Comparison of ENCODE assay signal across 1 cellular context in the genomic region with DNA sequence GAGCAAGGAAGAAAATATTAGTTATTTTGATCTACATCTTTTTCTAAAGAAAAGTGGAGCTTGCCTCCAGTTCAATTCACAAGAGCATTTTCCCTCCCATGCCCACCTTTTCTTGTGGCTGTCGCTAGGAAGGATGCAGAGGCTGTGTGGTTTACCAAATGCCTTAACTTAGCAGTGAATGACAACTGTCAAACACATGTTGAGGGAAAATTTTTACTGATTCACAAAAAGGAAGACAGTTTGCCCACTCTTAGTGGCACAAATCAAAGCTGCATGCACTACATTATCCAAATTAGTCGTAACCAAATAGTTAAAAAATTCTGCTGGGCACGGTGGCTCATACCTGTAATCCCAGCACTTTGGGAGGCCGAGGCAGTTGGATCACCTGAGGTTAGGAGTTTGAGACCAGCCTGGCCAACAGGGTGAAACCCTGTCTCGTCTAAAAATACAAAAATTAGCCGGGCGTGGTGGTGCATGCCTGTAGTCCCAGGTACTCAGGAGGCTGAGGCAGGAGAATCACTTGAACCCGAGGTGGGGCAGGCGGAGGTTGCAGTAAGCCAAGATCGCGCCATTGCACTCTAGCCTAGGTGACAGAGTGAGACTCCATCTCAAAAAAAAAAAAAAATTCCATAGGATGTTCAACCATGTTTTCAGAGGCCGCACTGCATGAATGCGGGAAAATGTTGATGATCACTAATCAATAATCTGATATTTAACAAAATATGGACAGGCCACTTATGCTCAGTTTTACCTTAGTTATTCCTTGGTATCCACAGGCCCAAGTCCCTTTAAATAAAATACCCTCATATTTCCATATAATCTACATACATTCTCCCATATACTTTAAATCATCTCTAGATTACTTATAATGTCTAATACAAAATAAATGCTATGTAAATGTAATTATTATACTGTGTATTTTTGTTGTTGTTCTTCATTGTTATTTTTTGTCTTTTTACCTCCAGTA.
TF ChIP-seq lines count a peak whose summit lies in the region.

No MANE protein-coding gene starts in this region.

TF ChIP-seq in H1, 55 proteins besides CTCF, POLR2A, EP300 and RAD21:
- TF ChIP-seq, protein P1, sequence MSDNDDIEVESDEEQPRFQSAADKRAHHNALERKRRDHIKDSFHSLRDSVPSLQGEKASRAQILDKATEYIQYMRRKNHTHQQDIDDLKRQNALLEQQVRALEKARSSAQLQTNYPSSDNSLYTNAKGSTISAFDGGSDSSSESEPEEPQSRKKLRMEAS (IDR thresholded peaks at IDR 0.05): no peak
- TF ChIP-seq JUND (IDR thresholded peaks at IDR 0.05; ENCODE audit: low read length) (no peak), MAFK (IDR thresholded peaks at IDR 0.05; ENCODE audit: low read depth, low read length) (no peak), POLR2AphosphoS5 (IDR thresholded peaks at IDR 0.05; ENCODE audit: low read depth, low read length) (0 out of 2 replicates have a peak, but pooled peaks have one; percentile 7), KDM5A (IDR thresholded peaks at IDR 0.05; ENCODE audit: low read length) (no peak)
TF ChIP-seq in H1: peak in this region for 1.
